Comparison of ENCODE assay signal across 33 cellular contexts in genomic region chr3:165233521-165234195, GRCh38. TPM values are rescaled to one million over a fixed set of nuclear protein-coding genes. Genes with fewer than 3 reads are reported as not detected.
DNase-seq lines count a peak whose midpoint lies in the region; ATAC-seq, FAIRE-seq and TF ChIP-seq lines count a peak whose summit lies in the region.
"Had no signal": no experiment of that assay in that cellular context is flagged by ENCODE, and none has a peak within 500 bp of the region (broad histone marks: within the 10 kb centered on the region; RNA-seq: fewer than 3 reads in every experiment).

No MANE protein-coding gene starts in this region.

- H4K20me1 ChIP-seq in astrocyte (ENCODE audit: insufficient read depth, low read length) (no peaks in the 10 kb centered on the region), smooth muscle cell (ENCODE audit: low read depth) (no peaks in the 10 kb centered on the region)

- H2AFZ ChIP-seq in astrocyte (ENCODE audit: low read depth, low read length) (no peak overlapping the region), smooth muscle cell (ENCODE audit: low read depth) (no peak overlapping the region)

- H3F3A ChIP-seq in smooth muscle cell (ENCODE audit: low read depth), result peaks cover 5% of the 10 kb centered on the region

- H3K27me3 Mint-ChIP-seq in astrocyte (ENCODE audit: low read depth, unreplicated experiment), result no peaks in the 10 kb centered on the region
- H3K27me3 Mint-ChIP-seq: memory B cell; stimulated activated memory B cell treated with anti-CD40 and anti-IgM and Interleukin-4, amounts not matched to agents 10 μg/mL and 1 μg/mL and 100 μg/mL, for 72 hours; T-helper 17 cell had no signal

- peak; percentile 20 for DNase-seq in HT1080 (ENCODE audit: low read depth)
- DNase-seq in astrocyte (ENCODE audit: low read depth), result peak; percentile 4
- DNase-seq in fibroblast of the aortic adventitia (ENCODE audit: low read depth), result peak; percentile 0
- DNase-seq in smooth muscle cell (lab: John Stamatoyannopoulos, UW; ENCODE audit: unreplicated experiment), result no peak
- no peak for DNase-seq in SKM-1 (lab: John Stamatoyannopoulos, UW; ENCODE audit: unreplicated experiment)
- DNase-seq in NCI-H2196 (lab: John Stamatoyannopoulos, UW; ENCODE audit: unreplicated experiment), result no peak
- DNase-seq: activated effector memory CD4-positive, alpha-beta T cell treated with Interleukin-2 at 50 U/mL for 16 hours; activated T-cell treated with anti-CD3 and anti-CD28 coated beads for 4 hours; body of pancreas; effector CD4-positive, alpha-beta T cell; erythroblast; H9; heart right ventricle; KBM-7; MG63; NCI-H1105 treated with DMSO at 0.1 percent for 48 hours; NCI-H1930; NCI-H2227 treated with DMSO at 0.1 percent for 48 hours; sigmoid colon; SK-N-SH; stimulated activated CD4-positive, alpha-beta T cell treated with anti-CD3 and anti-CD28 coated beads, Interleukin-4, amount 100 ng/mL, for 4 hours; substantia nigra; T-helper 17 cell had no signal

- H3K9ac ChIP-seq in astrocyte (ENCODE audit: low read length) (no peak overlapping the region), smooth muscle cell (ENCODE audit: low read depth) (no peak overlapping the region)
- H3K9ac ChIP-seq: SK-N-SH had no signal

- no peaks in the 10 kb centered on the region for H3K36me3 ChIP-seq in astrocyte (ENCODE audit: insufficient read depth, low read length)
- no peaks in the 10 kb centered on the region for H3K36me3 ChIP-seq in smooth muscle cell (ENCODE audit: low read depth)
- H3K36me3 ChIP-seq: heart right ventricle, MG63, sigmoid colon had no signal

- ATAC-seq in HG03378 (IDR thresholded peaks at IDR 0.05; ENCODE audit: unreplicated experiment), result no peak
- ATAC-seq: body of pancreas; foreskin keratinocyte; GM12878; heart right ventricle; stimulated activated memory B cell treated with anti-CD40 and anti-IgM and Interleukin-4, amounts not matched to agents 10 μg/mL and 1 μg/mL and 100 μg/mL, for 72 hours; T-helper 17 cell had no signal

- H3K27ac ChIP-seq in astrocyte (ENCODE audit: low read depth, low read length) (no peak overlapping the region), smooth muscle cell (ENCODE audit: low read depth) (no peak overlapping the region)
- H3K27ac ChIP-seq: body of pancreas, foreskin keratinocyte, heart right ventricle, RWPE1, sigmoid colon had no signal

- H3K27me3 ChIP-seq in astrocyte (ENCODE audit: insufficient read depth, low read length), result no peaks in the 10 kb centered on the region
- H3K27me3 ChIP-seq in smooth muscle cell (ENCODE audit: low read depth), result peaks cover 72% of the 10 kb centered on the region
- H3K27me3 ChIP-seq: body of pancreas, foreskin keratinocyte, heart right ventricle, sigmoid colon had no signal

- H3K9me3 ChIP-seq in astrocyte (ENCODE audit: insufficient read depth, low read depth, low read length) (no peaks in the 10 kb centered on the region), smooth muscle cell (replicated peaks; ENCODE audit: low read depth) (no peaks in the 10 kb centered on the region)
- H3K9me3 ChIP-seq: body of pancreas, heart right ventricle, MG63, sigmoid colon, SK-N-SH had no signal

- no peak overlapping the region for H3K27ac Mint-ChIP-seq in astrocyte (ENCODE audit: unreplicated experiment)
- H3K27ac Mint-ChIP-seq: CD14-positive monocyte; memory B cell; stimulated activated memory B cell treated with anti-CD40 and anti-IgM and Interleukin-4, amounts not matched to agents 10 μg/mL and 1 μg/mL and 100 μg/mL, for 72 hours; T-helper 17 cell had no signal

- no peak for FAIRE-seq in astrocyte (lab: Jason Lieb, UNC)
- FAIRE-seq: colon, GM12878 had no signal

- no peaks in the 10 kb centered on the region for H3K9me3 Mint-ChIP-seq in astrocyte (ENCODE audit: unreplicated experiment)
- H3K9me3 Mint-ChIP-seq: H9; memory B cell; neural crest cell; stimulated activated memory B cell treated with anti-CD40 and anti-IgM and Interleukin-4, amounts not matched to agents 10 μg/mL and 1 μg/mL and 100 μg/mL, for 72 hours had no signal

- H3K79me2 ChIP-seq in astrocyte (ENCODE audit: insufficient read depth, low read length) (no peaks in the 10 kb centered on the region), smooth muscle cell (ENCODE audit: low read depth) (no peaks in the 10 kb centered on the region)

- no peak overlapping the region for H3K4me3 Mint-ChIP-seq in astrocyte (ENCODE audit: unreplicated experiment)
- H3K4me3 Mint-ChIP-seq: CD14-positive monocyte; H9; memory B cell; neural crest cell; stimulated activated memory B cell treated with anti-CD40 and anti-IgM and Interleukin-4, amounts not matched to agents 10 μg/mL and 1 μg/mL and 100 μg/mL, for 72 hours; T-helper 17 cell had no signal

- no peak overlapping the region for H3K4me2 ChIP-seq in astrocyte (ENCODE audit: low read length)
- H3K4me2 ChIP-seq in smooth muscle cell, result peak overlapping the region; percentile 61
- H3K4me2 ChIP-seq: SK-N-SH had no signal

- TF ChIP-seq CTCF in astrocyte (IDR thresholded peaks at IDR 0.05; ENCODE audit: insufficient read depth, low read depth, low read length), result no peak
- no peak for TF ChIP-seq CTCF in fibroblast of the aortic adventitia (IDR thresholded peaks at IDR 0.05; ENCODE audit: insufficient read depth, low read length)
- TF ChIP-seq CTCF in smooth muscle cell (IDR thresholded peaks at IDR 0.05; ENCODE audit: borderline replicate concordance, insufficient read depth, poor library complexity, severe bottlenecking), result no peak

- peaks cover 7% of the 10 kb centered on the region for H3K4me1 Mint-ChIP-seq in astrocyte (ENCODE audit: low read depth, unreplicated experiment)
- H3K4me1 Mint-ChIP-seq: CD14-positive monocyte; memory B cell; neural crest cell; stimulated activated memory B cell treated with anti-CD40 and anti-IgM and Interleukin-4, amounts not matched to agents 10 μg/mL and 1 μg/mL and 100 μg/mL, for 72 hours; T-helper 17 cell had no signal

- H3K4me3 ChIP-seq in astrocyte (ENCODE audit: insufficient read depth, low read depth, low read length) (no peak overlapping the region), fibroblast of the aortic adventitia (ENCODE audit: low read depth, low read length) (no peak overlapping the region), smooth muscle cell (no peak overlapping the region)
- H3K4me3 ChIP-seq: body of pancreas, GM12878, heart right ventricle, MG63, sigmoid colon had no signal

- H3K36me3 Mint-ChIP-seq in astrocyte (ENCODE audit: low read depth, unreplicated experiment), result no peaks in the 10 kb centered on the region
- H3K36me3 Mint-ChIP-seq: CD14-positive monocyte; memory B cell; stimulated activated memory B cell treated with anti-CD40 and anti-IgM and Interleukin-4, amounts not matched to agents 10 μg/mL and 1 μg/mL and 100 μg/mL, for 72 hours had no signal

- WGBS in smooth muscle cell (ENCODE audit: low lambda C conversion rate), result 51% methylated on average over 5 of the region's 5 CpGs

- H3K4me1 ChIP-seq in astrocyte (ENCODE audit: insufficient read depth, low read length), result no peaks in the 10 kb centered on the region
- H3K4me1 ChIP-seq in smooth muscle cell (ENCODE audit: low read depth), result peaks cover 4% of the 10 kb centered on the region
- H3K4me1 ChIP-seq: body of pancreas, foreskin keratinocyte, heart right ventricle, sigmoid colon had no signal

RNA-seq across cellular contexts. Expression of gene SLITRK3, which starts 37.5 kb away (rescaled TPM):
- total RNA-seq in HT1080 (2014; rRNA removed; shearing (Covaris generic)), result 0.03 TPM in 1 of 2 replicates, not detected in the other
- polyA plus RNA-seq in HT1080 (2015; cell fraction: cytosol; rRNA removed), result 0.05 and 0.24 TPM in 2 replicates
- polyA plus RNA-seq in HT1080 (2015; cell fraction: nucleus; rRNA removed), result 0.02 and 0.03 TPM in 2 replicates
- total RNA-seq in astrocyte (0.07 TPM in 1 of 2 replicates, not detected in the other), fibroblast of the aortic adventitia (ENCODE audit: low replicate concordance) (not detected in 2 replicates), smooth muscle cell (not detected in 2 replicates)
- not detected in 2 replicates for polyA plus RNA-seq in smooth muscle cell
- total RNA-seq: body of pancreas, Daoy, foreskin keratinocyte, GM12878, heart right ventricle, T-helper 17 cell had no signal
- polyA plus RNA-seq: CD14-positive monocyte, foreskin keratinocyte, heart right ventricle, SK-N-SH had no signal

Comparison
In these comparisons a context has a peak if more than half of its experiments do, and no peak if none do; other contexts are left out.
1. DNase-seq: peak in HT1080 (single experiment), astrocyte (single experiment) and fibroblast of the aortic adventitia (single experiment); none in smooth muscle cell (single experiment), SKM-1 (single experiment) and NCI-H2196 (single experiment).